In the genomic region with DNA sequence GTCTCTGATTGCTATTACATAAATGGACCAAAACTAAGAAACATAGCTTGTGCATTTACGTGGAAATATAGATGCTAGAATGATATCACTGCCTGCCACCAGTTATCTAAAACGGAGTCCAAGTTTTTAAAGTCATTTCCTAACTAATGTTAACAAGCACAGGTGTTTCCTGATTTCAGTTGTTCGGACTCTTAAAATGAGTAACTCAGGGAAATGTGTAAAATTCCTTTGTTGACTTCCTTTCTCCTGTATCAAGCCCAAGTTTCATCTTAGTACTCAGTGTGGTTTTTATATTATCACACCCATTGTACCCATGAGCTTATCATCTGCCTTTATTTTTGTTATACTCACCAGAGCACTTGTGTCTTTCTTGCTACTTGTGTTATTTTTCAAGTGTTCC, we compare ENCODE assay signal across 11 cellular contexts. TPM values are rescaled to one million over a fixed set of nuclear protein-coding genes. Genes with fewer than 3 reads are reported as not detected.
"Had no signal": no experiment of that assay in that cellular context is flagged by ENCODE, and none has a peak within 500 bp of the region (broad histone marks: within the 10 kb centered on the region; RNA-seq: fewer than 3 reads in every experiment).

No MANE protein-coding gene starts in this region.

- DNase-seq: activated B cell treated with CpG ODN at 0.5 μM for 24 hours; activated CD4-positive, alpha-beta T cell treated with anti-CD3 and anti-CD28 coated beads, Interleukin-2, amount 50 U/mL, for 1 hour; activated naive CD4-positive, alpha-beta T cell treated with anti-CD3 and anti-CD28 coated beads, Interleukin-2, amount 50 U/mL, for 16 hours; adrenal gland; cortex of kidney; effector memory CD8-positive, alpha-beta T cell; erythroblast; glutamatergic neuron; ovary; stomach; T-helper 9 cell had no signal

- ATAC-seq: effector memory CD8-positive, alpha-beta T cell had no signal

RNA-seq across cellular contexts. Expression of gene TMEM30B, which starts 27.1 kb away (rescaled TPM):
- total RNA-seq: activated B cell treated with CpG ODN at 0.5 μM for 24 hours had no signal
